In genomic region chr1:120723715-120724402, GRCh38 we compare ENCODE assay signal across 8 cellular contexts. TPM values are rescaled to one million over a fixed set of nuclear protein-coding genes. Genes with fewer than 3 reads are reported as not detected.
DNase-seq lines count a peak whose midpoint lies in the region; ATAC-seq, FAIRE-seq and TF ChIP-seq lines count a peak whose summit lies in the region.
"Not testable (repeated sequence)": the region's sequence is repeated elsewhere in the genome, so short reads cannot be mapped to it uniquely, and the experiment has no call there.

Gene NBPF26 (plus strand): TSS chr1:120723945.

- not testable (repeated sequence) for H3K27me3 ChIP-seq in AG04450 (ENCODE audit: control insufficient read depth, insufficient read depth, low read length); NT2/D1 (ENCODE audit: insufficient read depth, insufficient read length); body of pancreas; neural progenitor cell

- H3K27ac ChIP-seq in AG04450 (ENCODE audit: low read depth, low read length); neural progenitor cell: not testable (repeated sequence)
- H3K27ac ChIP-seq in body of pancreas = peak within 1 kb of the TSS in 2 of 4 donors; percentile 66 to 80

- peak within 1 kb of the TSS; percentile 60 for H3K4me3 ChIP-seq in AG04450 (ENCODE audit: low read depth, low read length)
- H3K4me3 ChIP-seq in NT2/D1 (ENCODE audit: insufficient read length, low read depth) = peak within 1 kb of the TSS; percentile 21
- H3K4me3 ChIP-seq in body of pancreas = peak within 1 kb of the TSS; percentile 25 to 74
- peak within 1 kb of the TSS; percentile 79 for H3K4me3 ChIP-seq in neural progenitor cell

- H2AFZ ChIP-seq in neural progenitor cell (replicated peaks) = peak within 1 kb of the TSS; percentile 60

- H3K4me1 Mint-ChIP-seq in neural progenitor cell = not testable (repeated sequence)

- TF ChIP-seq POLR2A in H54 (IDR thresholded peaks at IDR 0.05; ENCODE audit: low read depth, low read length) (peak; percentile 61; the same call in 1 of the 2 replicates), body of pancreas (IDR thresholded peaks at IDR 0.05) (peak in 1 of 3 donors; percentile 74)

- H3K27me3 Mint-ChIP-seq in neural progenitor cell (ENCODE audit: insufficient read depth, low read depth) = not testable (repeated sequence)

- not testable (repeated sequence) for H3K36me3 Mint-ChIP-seq in neural progenitor cell

- H3K9me3 Mint-ChIP-seq in neural progenitor cell = not testable (repeated sequence)

- not testable (repeated sequence) for H3K79me2 ChIP-seq in neural progenitor cell (ENCODE audit: low read depth)

- not testable (repeated sequence) for H3K4me1 ChIP-seq in NT2/D1 (ENCODE audit: insufficient read depth, insufficient read length); body of pancreas; neural progenitor cell

- POLR2A ChIA-PET in AG04450 (lab: Yijun Ruan, JAX) = not testable (repeated sequence)

- H3K4me3 Mint-ChIP-seq in neural progenitor cell = peak within 1 kb of the TSS; percentile 78

- not testable (repeated sequence) for H3F3A ChIP-seq in neural progenitor cell (ENCODE audit: low read depth)

- intact Hi-C loops in body of pancreas (cut with DNase I); cardiac septum (cut with DNase I): not testable (repeated sequence)

- H3K27ac Mint-ChIP-seq in neural progenitor cell = not testable (repeated sequence)

- CTCF ChIA-PET in AG04450 (lab: Charles Lee) = not testable (repeated sequence)

- not testable (repeated sequence) for H4K20me1 ChIP-seq in neural progenitor cell (ENCODE audit: low read depth)

- DNase-seq in AG04450 (ENCODE audit: low read depth, low spot score) (peak; percentile 33), H54 (ENCODE audit: insufficient read length, low spot score) (peak; percentile 1), NT2/D1 (ENCODE audit: low read depth, low spot score) (peak; percentile 2), body of pancreas (peak in 2 of 4 donors; percentile 81 to 86), cardiac septum (ENCODE audit: low spot score) (peak; percentile 92), neural progenitor cell (ENCODE audit: low spot score) (peak; percentile 64)
- DNase-seq in activated CD4-positive, alpha-beta T cell treated with anti-CD3 and anti-CD28 coated beads, Interleukin-2, amount 50 U/mL, for 48 hours = peak; percentile 75 to 83
- DNase-seq in stimulated activated CD8-positive, alpha-beta memory T cell treated with anti-CD3 and anti-CD28 coated beads, Interleukin-12 subunit alpha, Interleukin-12 subunit beta, amount 100 ng/mL, for 4 hours (ENCODE audit: low read depth) = peak; percentile 52

- not testable (repeated sequence) for FAIRE-seq in H54 (lab: Jason Lieb, UNC)

- peak within 1 kb of the TSS; percentile 74 for H3K4me2 ChIP-seq in neural progenitor cell

- H3K9me3 ChIP-seq in AG04450 (ENCODE audit: control insufficient read depth, insufficient read depth, low read length); NT2/D1 (ENCODE audit: insufficient read depth, low read length); body of pancreas; neural progenitor cell (ENCODE audit: low read depth): not testable (repeated sequence)

- ATAC-seq in body of pancreas = peak; percentile 60

- H3K9ac ChIP-seq in NT2/D1 (ENCODE audit: insufficient read length, low read depth) = not testable (repeated sequence)
- H3K9ac ChIP-seq in neural progenitor cell = peak within 1 kb of the TSS; percentile 44

- not testable (repeated sequence) for H3K36me3 ChIP-seq in NT2/D1 (ENCODE audit: insufficient read depth, insufficient read length, low read length); body of pancreas (replicated peaks in 1 of 2; ENCODE audit: insufficient read depth in 1 of 2, low read depth in 2 of 2); neural progenitor cell

- WGBS in body of pancreas, 2 donors = 0% methylated on average over 4 of the region's 74 CpGs; no CpG with 5 or more reads in 1 of the 2 donors

- TF ChIP-seq CTCF in AG04450 (IDR thresholded peaks at IDR 0.05; ENCODE audit: low read depth, low read length); body of pancreas (IDR thresholded peaks at IDR 0.05); neural progenitor cell (IDR thresholded peaks at IDR 0.05): not testable (repeated sequence)

RNA-seq across cellular contexts. Expression of gene NBPF26, which starts in this region (rescaled TPM):
- polyA plus RNA-seq in AG04450 (2011; rRNA removed) = 20.4 and 21.6 TPM in 2 replicates
- polyA minus RNA-seq in AG04450 (2011; rRNA and poly(A)+ RNA removed) = 39.8 and 43.2 TPM in 2 replicates
- total RNA-seq in body of pancreas = 10 to 100 TPM; 13.0 to 31.0 TPM
- 16.3 TPM for total RNA-seq in cardiac septum
- total RNA-seq in neural progenitor cell (ENCODE audit: low replicate concordance) = 14.5 and 25.1 TPM in 2 replicates

Comparison
In these comparisons a context has a peak if more than half of its experiments do, and no peak if none do; other contexts are left out.
1. H3K4me3 ChIP-seq: peak in every context shown above with its lines; median percentile 79 in neural progenitor cell; 60 in AG04450; 50 in body of pancreas; 21 in NT2/D1.